Comparison of ENCODE assay signal across 12 cellular contexts in genomic region chr17:66469088-66469442, GRCh38.
DNase-seq lines count a peak whose midpoint lies in the region; ATAC-seq and TF ChIP-seq lines count a peak whose summit lies in the region.
"Had no signal": no experiment of that assay in that cellular context is flagged by ENCODE, and none has a peak within 500 bp of the region (broad histone marks: within the 10 kb centered on the region; RNA-seq: fewer than 3 reads in every experiment).

No MANE protein-coding gene starts in this region.

- no peak for TF ChIP-seq EP300 in esophagus muscularis mucosa (IDR thresholded peaks at IDR 0.05)

- H3K9me3 ChIP-seq in RWPE2 (ENCODE audit: severe bottlenecking) (no peaks in the 10 kb centered on the region), esophagus muscularis mucosa (no peaks in the 10 kb centered on the region), trophoblast cell (ENCODE audit: insufficient read depth, low read depth, low read length) (no peaks in the 10 kb centered on the region)
- H3K9me3 ChIP-seq: heart right ventricle had no signal

- intact Hi-C loops in esophagus muscularis mucosa (cut with DNase I): no loop called here

- H3K4me1 ChIP-seq in RWPE2 (ENCODE audit: insufficient read depth, poor library complexity, severe bottlenecking) (peaks cover 37% of the 10 kb centered on the region), esophagus muscularis mucosa (peaks cover 24 to 55% (median 49%) of the 10 kb centered on the region in 4 donors), trophoblast cell (ENCODE audit: control insufficient read depth in 1 of 2, insufficient read depth in 2 of 2, low read length in 2 of 2) (peaks cover 14 to 19% of the 10 kb centered on the region in 2 experiments)

- H3K36me3 ChIP-seq in RWPE2 (ENCODE audit: low read depth): no peaks in the 10 kb centered on the region
- H3K36me3 ChIP-seq in esophagus muscularis mucosa: no peaks in the 10 kb centered on the region
- H3K36me3 ChIP-seq in trophoblast cell (ENCODE audit: control insufficient read depth in 1 of 2, insufficient read depth in 2 of 2, low read length in 2 of 2): no peaks in the 10 kb centered on the region
- H3K36me3 ChIP-seq: heart right ventricle had no signal

- H3K27ac ChIP-seq in RWPE2 (ENCODE audit: poor library complexity, severe bottlenecking) (peak overlapping the region; percentile 95), esophagus muscularis mucosa (replicated peaks in 1 of 4) (peak overlapping the region in 3 of 4 donors; percentile 13 to 75 (median 34)), trophoblast cell (ENCODE audit: low read depth, low read length) (peak overlapping the region; percentile 82)

- peak overlapping the region; percentile 97 for H2BK12ac ChIP-seq in trophoblast cell (ENCODE audit: low read length)

- H3K18ac ChIP-seq in trophoblast cell (ENCODE audit: low read length): peak overlapping the region; percentile 96

- peak overlapping the region; percentile 37 for H3K4me2 ChIP-seq in trophoblast cell (ENCODE audit: low read length)

- H3K27me3 ChIP-seq in RWPE2 (ENCODE audit: insufficient read depth, poor library complexity, severe bottlenecking): no peaks in the 10 kb centered on the region
- H3K27me3 ChIP-seq in esophagus muscularis mucosa: no peaks in the 10 kb centered on the region
- H3K27me3 ChIP-seq in trophoblast cell (ENCODE audit: insufficient read depth, low read length): no peaks in the 10 kb centered on the region
- H3K27me3 ChIP-seq: heart right ventricle had no signal

- peak overlapping the region; percentile 39 for H4K12ac ChIP-seq in trophoblast cell (ENCODE audit: low read depth, low read length)

- no peak for ATAC-seq in RWPE2 (ENCODE audit: low read depth)

- no peak overlapping the region for H3K4me3 ChIP-seq in RWPE2 (ENCODE audit: severe bottlenecking)
- H3K4me3 ChIP-seq in esophagus muscularis mucosa: no peak overlapping the region
- no peak overlapping the region for H3K4me3 ChIP-seq in trophoblast cell (ENCODE audit: low read depth, low read length)
- H3K4me3 ChIP-seq: heart right ventricle had no signal

- H2AK5ac ChIP-seq in trophoblast cell (ENCODE audit: low read length): no peak overlapping the region

- no peak overlapping the region for H2AFZ ChIP-seq in trophoblast cell (ENCODE audit: insufficient read depth, low read length, poor library complexity)

- H3K79me1 ChIP-seq in trophoblast cell (ENCODE audit: low read length): peaks cover 12% of the 10 kb centered on the region

- peak overlapping the region; percentile 41 for H4K91ac ChIP-seq in trophoblast cell (ENCODE audit: low read depth, low read length)

- H3K79me2 ChIP-seq in trophoblast cell (ENCODE audit: control insufficient read depth, insufficient read depth, low read length, poor library complexity): peaks cover 2% of the 10 kb centered on the region

- H4K8ac ChIP-seq in trophoblast cell (ENCODE audit: low read depth, low read length): peak overlapping the region; percentile 75

- peak overlapping the region; percentile 91 for H3K14ac ChIP-seq in trophoblast cell (ENCODE audit: low read length)

- TF ChIP-seq POLR2A in esophagus muscularis mucosa (IDR thresholded peaks at IDR 0.05; ENCODE audit: low read depth): no peak

- H3K23ac ChIP-seq in trophoblast cell (ENCODE audit: low read length): no peak overlapping the region

- DNase-seq in EH (ENCODE audit: low read depth) (peak; percentile 28), RWPE2 (ENCODE audit: low spot score) (no peak), esophagus muscularis mucosa (ENCODE audit: extremely low spot score) (no peak), trophoblast cell (peak in 1 of 2 donors; percentile 32), HPDE6-E6E7 (ENCODE audit: extremely low spot score) (no peak), cortex of kidney (lab: John Stamatoyannopoulos, UW) (no peak)
- DNase-seq in stimulated activated CD4-positive, alpha-beta T cell treated with anti-CD3 and anti-CD28 coated beads, Interleukin-15, amount 100 ng/mL, for 24 hours: no peak
- no peak for DNase-seq in effector CD4-positive, alpha-beta T cell
- DNase-seq: activated CD4-positive, alpha-beta T cell treated with anti-CD3 and anti-CD28 coated beads, Interleukin-2, amount 50 U/mL, for 4 hours; DMS53; NCI-H1694 had no signal

- no peak overlapping the region for H3K9ac ChIP-seq in trophoblast cell (ENCODE audit: low read length)

- H2BK120ac ChIP-seq in trophoblast cell (ENCODE audit: insufficient read depth, low read length, poor library complexity): peak overlapping the region; percentile 88

- H2BK5ac ChIP-seq in trophoblast cell (ENCODE audit: low read depth, low read length, poor library complexity): peak overlapping the region; percentile 93

- WGBS in esophagus muscularis mucosa: 58% methylated on average over 3 of the region's 3 CpGs
- WGBS in trophoblast cell (ENCODE audit: extremely low coverage, insufficient coverage, insufficient read length): no CpG with 5 or more reads among the region's 3 CpGs

- TF ChIP-seq CTCF in RWPE2 (IDR thresholded peaks at IDR 0.05; ENCODE audit: poor library complexity, severe bottlenecking) (no peak), esophagus muscularis mucosa (IDR thresholded peaks at IDR 0.05) (no peak)

- H3K4ac ChIP-seq in trophoblast cell (ENCODE audit: low read depth, low read length): peak overlapping the region; percentile 77

Comparison
In these comparisons a context has a peak if more than half of its experiments do, and no peak if none do; other contexts are left out.
1. H3K27ac ChIP-seq: peak in every context shown above with its lines; median percentile 95 in RWPE2; 82 in trophoblast cell; 34 in esophagus muscularis mucosa.